8 cellular contexts compared by ENCODE assay signal in the genomic region with DNA sequence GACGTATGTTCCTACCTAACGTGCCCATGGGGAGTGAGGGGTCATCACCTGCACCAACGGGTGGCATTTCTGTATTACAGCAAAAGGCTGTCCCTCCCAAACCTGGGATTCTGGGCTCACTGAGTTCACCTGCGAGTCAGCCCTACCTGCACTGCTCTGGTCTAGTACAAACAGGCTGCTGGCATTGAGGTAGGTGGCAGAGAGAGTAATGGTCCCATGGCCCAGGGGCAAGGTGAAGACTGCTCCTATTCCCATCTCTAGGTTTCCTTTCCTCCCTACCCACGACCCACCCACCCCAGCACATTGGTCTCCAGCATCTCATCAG. TPM values are rescaled to one million over a fixed set of nuclear protein-coding genes. Genes with fewer than 3 reads are reported as not detected.
DNase-seq lines count a peak whose midpoint lies in the region; TF ChIP-seq lines count a peak whose summit lies in the region.

No MANE protein-coding gene starts in this region.

- H4K20me1 ChIP-seq in OCI-LY3 (ENCODE audit: insufficient read depth, low read length) (no peaks in the 10 kb centered on the region), Karpas-422 (ENCODE audit: insufficient read depth, low read depth, low read length) (no peaks in the 10 kb centered on the region)

- H2AFZ ChIP-seq in OCI-LY3 (ENCODE audit: low read depth, low read length) (no peak overlapping the region), Karpas-422 (ENCODE audit: low read length) (no peak overlapping the region)

- TF ChIP-seq CTCF in GM12864 (IDR thresholded peaks at IDR 0.05; ENCODE audit: low read depth, low read length, missing control alignments), result no peak
- no peak for TF ChIP-seq CTCF in OCI-LY3 (IDR thresholded peaks at IDR 0.05; ENCODE audit: low read depth, low read length)
- no peak for TF ChIP-seq CTCF in fibroblast of mammary gland (conservative IDR thresholded peaks at IDR 0.05; ENCODE audit: control insufficient read depth, insufficient read depth, low read depth, low read length)
- no peak for TF ChIP-seq CTCF in ovary (IDR thresholded peaks at IDR 0.05)

- H3K4me3 ChIP-seq in GM12864 (ENCODE audit: low read depth, low read length) (peak overlapping the region; percentile 70), OCI-LY3 (ENCODE audit: low read length) (peak overlapping the region; percentile 30; the same call in 1 of the 2 replicates), fibroblast of mammary gland (ENCODE audit: control insufficient read depth, low read depth, low read length) (peak overlapping the region; percentile 86), ovary (peak overlapping the region; percentile 52), Karpas-422 (ENCODE audit: low read length) (no peak overlapping the region)

- no peaks in the 10 kb centered on the region for H3K9me2 ChIP-seq in Karpas-422 (replicated peaks; ENCODE audit: insufficient read depth, low read length)

- H3K79me2 ChIP-seq in OCI-LY3 (ENCODE audit: low read length), result no peaks in the 10 kb centered on the region
- H3K79me2 ChIP-seq in Karpas-422 (ENCODE audit: low read length), result no peaks in the 10 kb centered on the region

- intact Hi-C loops in ovary (cut with DNase I), result loop anchor here (2.0 to 10.0 kb wide), 3 partner anchors 40 to 47 kb away; a partner anchor contains a TSS

- no peak for TF ChIP-seq EP300 in ovary (IDR thresholded peaks at IDR 0.05)

- DNase-seq in GM12864 (ENCODE audit: low read depth), result no peak
- no peak for DNase-seq in fibroblast of mammary gland (ENCODE audit: low read depth)
- no peak for DNase-seq in ovary
- no peak for DNase-seq in stimulated activated CD4-positive, alpha-beta T cell treated with anti-CD3 and anti-CD28 coated beads, Interleukin-2, amount 100 ng/mL, for 48 hours
- DNase-seq in Karpas-422, result no peak
- DNase-seq in SIG-M5 treated with dmso at 0.1 percent for 504 hours (lab: John Stamatoyannopoulos, UW; ENCODE audit: unreplicated experiment), result no peak
- DNase-seq in central memory CD4-positive, alpha-beta T cell, result no peak

- TF ChIP-seq POLR2A in ovary (IDR thresholded peaks at IDR 0.05), result no peak

- 0 to 1% (median 0%) methylated on average over 5 of the region's 5 CpGs for WGBS in ovary, 3 donors

- H3K9ac ChIP-seq in OCI-LY3 (ENCODE audit: low read length), result no peak overlapping the region
- no peak overlapping the region for H3K9ac ChIP-seq in Karpas-422 (ENCODE audit: low read length)

- no peak overlapping the region for H3K27ac ChIP-seq in OCI-LY3 (ENCODE audit: low read length)
- H3K27ac ChIP-seq in ovary, result peak overlapping the region; percentile 7 to 71
- H3K27ac ChIP-seq in Karpas-422 (ENCODE audit: low read length), result no peak overlapping the region

- no peaks in the 10 kb centered on the region for H3K9me3 ChIP-seq in OCI-LY3 (ENCODE audit: insufficient read depth, low read length)
- H3K9me3 ChIP-seq in ovary, result no peaks in the 10 kb centered on the region
- no peaks in the 10 kb centered on the region for H3K9me3 ChIP-seq in Karpas-422 (ENCODE audit: low read length)

- H3K36me3 ChIP-seq in OCI-LY3 (replicated peaks; ENCODE audit: low read depth, low read length) (peaks cover 5% of the 10 kb centered on the region), ovary (no peaks in the 10 kb centered on the region), Karpas-422 (ENCODE audit: insufficient read depth, low read length) (no peaks in the 10 kb centered on the region)

- peaks cover 6% of the 10 kb centered on the region for H3K4me1 ChIP-seq in OCI-LY3 (ENCODE audit: low read length)
- H3K4me1 ChIP-seq in ovary (ENCODE audit: insufficient read depth), result peaks cover 3% of the 10 kb centered on the region
- no peaks in the 10 kb centered on the region for H3K4me1 ChIP-seq in Karpas-422 (ENCODE audit: low read length)

- H3K27me3 ChIP-seq in OCI-LY3 (ENCODE audit: low read depth, low read length) (no peaks in the 10 kb centered on the region), ovary (no peaks in the 10 kb centered on the region), Karpas-422 (ENCODE audit: low read length) (no peaks in the 10 kb centered on the region)

- H3K4me2 ChIP-seq in OCI-LY3 (ENCODE audit: low read length) (no peak overlapping the region), Karpas-422 (ENCODE audit: low read depth, low read length, poor library complexity, severe bottlenecking) (no peak overlapping the region)

RNA-seq across cellular contexts. Expression of a gene that starts 0.4 kb away (rescaled TPM):
- 10 to 100 TPM; 22.1 to 39.4 (median 31.9) TPM for total RNA-seq in ovary
- polyA plus RNA-seq in ovary, result 10 to 100 TPM; 18.0 to 34.2 TPM
- total RNA-seq in Karpas-422 (2014; rRNA removed; shearing (Covaris generic); ENCODE audit: low replicate concordance), result 3.1 and 11.0 TPM in 2 replicates

RNA-seq across cellular contexts. Expression of a gene that starts 23.3 kb away (rescaled TPM):
- 10 to 100 TPM in 5 of 7 donors, 1 to 10 TPM in 2; 4.0 to 33.2 (median 20.0) TPM for total RNA-seq in ovary
- polyA plus RNA-seq in ovary, result 10 to 100 TPM in 1 of 2 donors, 1 to 10 TPM in 1; 6.2 to 12.5 TPM
- total RNA-seq in Karpas-422 (2014; rRNA removed; shearing (Covaris generic); ENCODE audit: low replicate concordance), result 1.0 and 7.4 TPM in 2 replicates

RNA-seq across cellular contexts. Expression of a gene that starts 23.6 kb away (rescaled TPM):
- 100 to 1,000 TPM in 5 of 7 donors, 10 to 100 TPM in 2; 60.4 to 136 (median 117) TPM for total RNA-seq in ovary
- polyA plus RNA-seq in ovary, result 100 to 1,000 TPM in 1 of 2 donors, 10 to 100 TPM in 1; 81.7 to 217 TPM
- total RNA-seq in Karpas-422 (2014; rRNA removed; shearing (Covaris generic); ENCODE audit: low replicate concordance), result 43.8 and 62.4 TPM in 2 replicates

RNA-seq across cellular contexts. Expression of a gene that starts 30.9 kb away (rescaled TPM):
- total RNA-seq in ovary, result 10 to 100 TPM; 18.3 to 33.9 (median 31.3) TPM
- polyA plus RNA-seq in ovary, result 10 to 100 TPM; 21.7 to 21.8 TPM
- total RNA-seq in Karpas-422 (2014; rRNA removed; shearing (Covaris generic); ENCODE audit: low replicate concordance), result 35.3 and 49.9 TPM in 2 replicates

RNA-seq across cellular contexts. Expression of a gene that starts 31.7 kb away (rescaled TPM):
- 10 to 100 TPM in 1 of 7 donors, 1 to 10 TPM in 6; 2.0 to 11.5 (median 3.7) TPM for total RNA-seq in ovary
- 1 to 10 TPM; 2.0 to 2.7 TPM for polyA plus RNA-seq in ovary
- total RNA-seq in Karpas-422 (2014; rRNA removed; shearing (Covaris generic); ENCODE audit: low replicate concordance), result 8.8 and 9.7 TPM in 2 replicates

Comparison
In these comparisons a context has a peak if more than half of its experiments do, and no peak if none do; other contexts are left out.
1. H3K27ac ChIP-seq: peak in ovary (2 of 2); none in OCI-LY3 (single experiment) and Karpas-422 (single experiment).